In the genomic region with DNA sequence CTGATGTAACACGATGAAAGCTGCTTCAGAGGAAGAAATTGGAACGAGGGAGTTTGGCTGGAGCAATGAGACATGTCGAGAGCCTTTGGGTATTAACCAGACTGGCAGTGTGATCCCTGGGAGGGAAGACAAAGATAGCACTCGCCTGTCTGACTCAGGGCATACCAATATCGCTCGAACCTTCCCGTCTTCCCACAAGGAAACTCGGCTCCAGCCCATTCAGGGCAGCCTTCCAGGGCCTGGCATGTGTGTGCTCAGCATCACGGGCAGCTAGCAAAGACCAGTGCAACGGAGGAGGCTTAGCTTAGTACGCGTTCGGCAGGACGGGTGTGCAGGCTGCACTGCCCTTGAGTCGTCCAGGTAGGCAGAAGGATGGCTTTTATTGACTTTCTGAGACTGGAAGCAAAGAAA, we compare ENCODE assay signal across 12 cellular contexts.
DNase-seq lines count a peak whose midpoint lies in the region; ATAC-seq and TF ChIP-seq lines count a peak whose summit lies in the region.
"Had no signal": no experiment of that assay in that cellular context is flagged by ENCODE, and none has a peak within 500 bp of the region (broad histone marks: within the 10 kb centered on the region; RNA-seq: fewer than 3 reads in every experiment).

No MANE protein-coding gene starts in this region.

- H3K27me3 ChIP-seq in GM23338 (ENCODE audit: insufficient read depth) (no peaks in the 10 kb centered on the region), sigmoid colon (no peaks in the 10 kb centered on the region), tibial nerve (no peaks in the 10 kb centered on the region)
- H3K27me3 ChIP-seq: gastroesophageal sphincter, SJSA1 had no signal

- 0 out of 2 replicates have a peak overlapping the region, but pooled peaks have one; percentile 26 for H2AFZ ChIP-seq in GM23338

- H3K4me3 Mint-ChIP-seq in GM23338 = no peak overlapping the region
- H3K4me3 Mint-ChIP-seq: activated naive CD4-positive, alpha-beta T cell treated with anti-CD3 and anti-CD28 coated beads for 36 hours had no signal

- 59 to 79% methylated on average over 15 of the region's 15 CpGs for WGBS in sigmoid colon, 2 donors
- WGBS in tibial nerve, 2 donors = 68 to 75% methylated on average over 15 of the region's 15 CpGs

- TF ChIP-seq EP300 in sigmoid colon (IDR thresholded peaks at IDR 0.05) = peak in 3 of 4 donors; percentile 44 to 70 (median 57)
- no peak for TF ChIP-seq EP300 in tibial nerve (IDR thresholded peaks at IDR 0.05)

- TF ChIP-seq CTCF in GM23338 (conservative IDR thresholded peaks at IDR 0.05; ENCODE audit: low read depth in 2 of 2) = no peak
- TF ChIP-seq CTCF in cardiac fibroblast (IDR thresholded peaks at IDR 0.05; ENCODE audit: low read depth, low read length) = no peak
- no peak for TF ChIP-seq CTCF in sigmoid colon (IDR thresholded peaks at IDR 0.05)
- TF ChIP-seq CTCF in tibial nerve (IDR thresholded peaks at IDR 0.05) = no peak

- ATAC-seq in GM23338 (no peak), left cardiac atrium (peak; percentile 94 to 98), GM18517 (IDR thresholded peaks at IDR 0.05; ENCODE audit: unreplicated experiment) (no peak)
- ATAC-seq: gastroesophageal sphincter had no signal

- H3K27ac ChIP-seq in GM23338 (ENCODE audit: low read depth) = no peak overlapping the region
- H3K27ac ChIP-seq in sigmoid colon = peak overlapping the region in 3 of 4 donors; percentile 53 to 72 (median 69)
- H3K27ac ChIP-seq in tibial nerve = peak overlapping the region in 2 of 4 donors; percentile 16 to 51
- H3K27ac ChIP-seq: gastroesophageal sphincter, SJSA1 had no signal

- no peaks in the 10 kb centered on the region for H3F3A ChIP-seq in GM23338 (replicated peaks; ENCODE audit: low read depth)

- no peaks in the 10 kb centered on the region for H3K9me3 ChIP-seq in sigmoid colon
- H3K9me3 ChIP-seq in tibial nerve = no peaks in the 10 kb centered on the region
- H3K9me3 ChIP-seq: gastroesophageal sphincter, SJSA1 had no signal

- DNase-seq in GM23338 (ENCODE audit: low spot score) (no peak), cardiac fibroblast (ENCODE audit: low read depth in 2 of 2) (peak; percentile 21 to 77), left cardiac atrium (peak; percentile 67), sigmoid colon (peak; percentile 84), tibial nerve (ENCODE audit: low spot score in 2 of 2) (no peak)
- no peak for DNase-seq in activated CD8-positive, alpha-beta memory T cell treated with anti-CD3 and anti-CD28 coated beads for 24 hours
- no peak for DNase-seq in activated naive CD4-positive, alpha-beta T cell (lab: John Stamatoyannopoulos, UW)
- DNase-seq: activated naive CD4-positive, alpha-beta T cell treated with anti-CD3 and anti-CD28 coated beads for 36 hours; NCI-H1436 treated with DMSO at 0.1 percent for 48 hours had no signal

- H3K4me3 ChIP-seq in GM23338 = no peak overlapping the region
- no peak overlapping the region for H3K4me3 ChIP-seq in cardiac fibroblast (replicated peaks in 1 of 2; ENCODE audit: low read depth in 2 of 2, low read length in 2 of 2)
- H3K4me3 ChIP-seq in sigmoid colon = no peak overlapping the region
- H3K4me3 ChIP-seq in tibial nerve = no peak overlapping the region
- H3K4me3 ChIP-seq: gastroesophageal sphincter, SJSA1 had no signal

- no peaks in the 10 kb centered on the region for H3K4me1 ChIP-seq in GM23338 (ENCODE audit: insufficient read depth)
- H3K4me1 ChIP-seq in sigmoid colon = peaks cover 0 to 15% (median 1%) of the 10 kb centered on the region in 4 donors
- peaks cover 0 to 21% (median 0%) of the 10 kb centered on the region in 4 donors for H3K4me1 ChIP-seq in tibial nerve
- H3K4me1 ChIP-seq: gastroesophageal sphincter had no signal

- H3K79me2 ChIP-seq in GM23338 (replicated peaks; ENCODE audit: insufficient read depth) = no peaks in the 10 kb centered on the region

- no peaks in the 10 kb centered on the region for H3K36me3 ChIP-seq in GM23338 (ENCODE audit: insufficient read depth)
- H3K36me3 ChIP-seq in sigmoid colon = no peaks in the 10 kb centered on the region
- no peaks in the 10 kb centered on the region for H3K36me3 ChIP-seq in tibial nerve
- H3K36me3 ChIP-seq: gastroesophageal sphincter had no signal

- H3K36me3 Mint-ChIP-seq in GM23338 (ENCODE audit: low read depth) = no peaks in the 10 kb centered on the region

- intact Hi-C loops in left cardiac atrium (cut with DNase I) (no loop called here), sigmoid colon (cut with DNase I) (loop anchor here (10.0 kb wide), 1 partner anchor 160 kb away; no protein-coding TSS in a partner anchor)

- no peaks in the 10 kb centered on the region for H3K9me3 Mint-ChIP-seq in GM23338

- H3K9me2 ChIP-seq in GM23338 (ENCODE audit: insufficient read depth) = no peaks in the 10 kb centered on the region

- H3K4me1 Mint-ChIP-seq in GM23338 = no peaks in the 10 kb centered on the region

- no peaks in the 10 kb centered on the region for H4K20me1 ChIP-seq in GM23338 (replicated peaks; ENCODE audit: insufficient read depth)

- TF ChIP-seq POLR2A in sigmoid colon (IDR thresholded peaks at IDR 0.05) (no peak), tibial nerve (IDR thresholded peaks at IDR 0.05) (no peak)

- no peak overlapping the region for H3K4me2 ChIP-seq in GM23338

- H3K27ac Mint-ChIP-seq in GM23338 = no peak overlapping the region
- H3K27ac Mint-ChIP-seq: activated naive CD4-positive, alpha-beta T cell treated with anti-CD3 and anti-CD28 coated beads for 36 hours had no signal

- peaks cover 2% of the 10 kb centered on the region for H3K27me3 Mint-ChIP-seq in GM23338 (ENCODE audit: insufficient read depth, low read depth, poor library complexity)

TF ChIP-seq in GM23338, 12 proteins besides CTCF, POLR2A, EP300 and RAD21 (continues in another document):
- no peak for TF ChIP-seq EZH2phosphoT487 (IDR thresholded peaks at IDR 0.05; ENCODE audit: unreplicated experiment)
- no peak for TF ChIP-seq POLR2AphosphoS5 (IDR thresholded peaks at IDR 0.05; ENCODE audit: low read depth)
- no peak for TF ChIP-seq EZH2 (IDR thresholded peaks at IDR 0.05; ENCODE audit: low read depth, unreplicated experiment)
- TF ChIP-seq, protein P1, sequence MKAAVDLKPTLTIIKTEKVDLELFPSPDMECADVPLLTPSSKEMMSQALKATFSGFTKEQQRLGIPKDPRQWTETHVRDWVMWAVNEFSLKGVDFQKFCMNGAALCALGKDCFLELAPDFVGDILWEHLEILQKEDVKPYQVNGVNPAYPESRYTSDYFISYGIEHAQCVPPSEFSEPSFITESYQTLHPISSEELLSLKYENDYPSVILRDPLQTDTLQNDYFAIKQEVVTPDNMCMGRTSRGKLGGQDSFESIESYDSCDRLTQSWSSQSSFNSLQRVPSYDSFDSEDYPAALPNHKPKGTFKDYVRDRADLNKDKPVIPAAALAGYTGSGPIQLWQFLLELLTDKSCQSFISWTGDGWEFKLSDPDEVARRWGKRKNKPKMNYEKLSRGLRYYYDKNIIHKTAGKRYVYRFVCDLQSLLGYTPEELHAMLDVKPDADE (IDR thresholded peaks at IDR 0.05) = no peak
- TF ChIP-seq STAT1 (IDR thresholded peaks at IDR 0.05; ENCODE audit: unreplicated experiment) = no peak
- TF ChIP-seq NANOG (IDR thresholded peaks at IDR 0.05; ENCODE audit: borderline replicate concordance) = no peak
- TF ChIP-seq, protein P2, sequence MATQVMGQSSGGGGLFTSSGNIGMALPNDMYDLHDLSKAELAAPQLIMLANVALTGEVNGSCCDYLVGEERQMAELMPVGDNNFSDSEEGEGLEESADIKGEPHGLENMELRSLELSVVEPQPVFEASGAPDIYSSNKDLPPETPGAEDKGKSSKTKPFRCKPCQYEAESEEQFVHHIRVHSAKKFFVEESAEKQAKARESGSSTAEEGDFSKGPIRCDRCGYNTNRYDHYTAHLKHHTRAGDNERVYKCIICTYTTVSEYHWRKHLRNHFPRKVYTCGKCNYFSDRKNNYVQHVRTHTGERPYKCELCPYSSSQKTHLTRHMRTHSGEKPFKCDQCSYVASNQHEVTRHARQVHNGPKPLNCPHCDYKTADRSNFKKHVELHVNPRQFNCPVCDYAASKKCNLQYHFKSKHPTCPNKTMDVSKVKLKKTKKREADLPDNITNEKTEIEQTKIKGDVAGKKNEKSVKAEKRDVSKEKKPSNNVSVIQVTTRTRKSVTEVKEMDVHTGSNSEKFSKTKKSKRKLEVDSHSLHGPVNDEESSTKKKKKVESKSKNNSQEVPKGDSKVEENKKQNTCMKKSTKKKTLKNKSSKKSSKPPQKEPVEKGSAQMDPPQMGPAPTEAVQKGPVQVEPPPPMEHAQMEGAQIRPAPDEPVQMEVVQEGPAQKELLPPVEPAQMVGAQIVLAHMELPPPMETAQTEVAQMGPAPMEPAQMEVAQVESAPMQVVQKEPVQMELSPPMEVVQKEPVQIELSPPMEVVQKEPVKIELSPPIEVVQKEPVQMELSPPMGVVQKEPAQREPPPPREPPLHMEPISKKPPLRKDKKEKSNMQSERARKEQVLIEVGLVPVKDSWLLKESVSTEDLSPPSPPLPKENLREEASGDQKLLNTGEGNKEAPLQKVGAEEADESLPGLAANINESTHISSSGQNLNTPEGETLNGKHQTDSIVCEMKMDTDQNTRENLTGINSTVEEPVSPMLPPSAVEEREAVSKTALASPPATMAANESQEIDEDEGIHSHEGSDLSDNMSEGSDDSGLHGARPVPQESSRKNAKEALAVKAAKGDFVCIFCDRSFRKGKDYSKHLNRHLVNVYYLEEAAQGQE (IDR thresholded peaks at IDR 0.05; ENCODE audit: unreplicated experiment) = no peak
- no peak for TF ChIP-seq JUNB (IDR thresholded peaks at IDR 0.05; ENCODE audit: unreplicated experiment)
- TF ChIP-seq CREB1 (CRISPR knock-in tag; IDR thresholded peaks at IDR 0.05; ENCODE audit: low read depth) = no peak
- no peak for TF ChIP-seq ZNF331 (CRISPR knock-in tag; IDR thresholded peaks at IDR 0.05; ENCODE audit: low read depth)

Comparison
In these comparisons a context has a peak if more than half of its experiments do, and no peak if none do; other contexts are left out.
1. ATAC-seq: peak in left cardiac atrium (2 of 2); none in GM23338 (single experiment) and GM18517 (single experiment).
2. DNase-seq: peak in cardiac fibroblast (2 of 2), left cardiac atrium (single experiment) and sigmoid colon (single experiment); none in GM23338 (single experiment), activated CD8-positive, alpha-beta memory T cell treated with anti-CD3 and anti-CD28 coated beads for 24 hours (single experiment), activated naive CD4-positive, alpha-beta T cell (0 of 4) and tibial nerve (0 of 2).